23 cellular contexts compared by ENCODE assay signal in the genomic region with DNA sequence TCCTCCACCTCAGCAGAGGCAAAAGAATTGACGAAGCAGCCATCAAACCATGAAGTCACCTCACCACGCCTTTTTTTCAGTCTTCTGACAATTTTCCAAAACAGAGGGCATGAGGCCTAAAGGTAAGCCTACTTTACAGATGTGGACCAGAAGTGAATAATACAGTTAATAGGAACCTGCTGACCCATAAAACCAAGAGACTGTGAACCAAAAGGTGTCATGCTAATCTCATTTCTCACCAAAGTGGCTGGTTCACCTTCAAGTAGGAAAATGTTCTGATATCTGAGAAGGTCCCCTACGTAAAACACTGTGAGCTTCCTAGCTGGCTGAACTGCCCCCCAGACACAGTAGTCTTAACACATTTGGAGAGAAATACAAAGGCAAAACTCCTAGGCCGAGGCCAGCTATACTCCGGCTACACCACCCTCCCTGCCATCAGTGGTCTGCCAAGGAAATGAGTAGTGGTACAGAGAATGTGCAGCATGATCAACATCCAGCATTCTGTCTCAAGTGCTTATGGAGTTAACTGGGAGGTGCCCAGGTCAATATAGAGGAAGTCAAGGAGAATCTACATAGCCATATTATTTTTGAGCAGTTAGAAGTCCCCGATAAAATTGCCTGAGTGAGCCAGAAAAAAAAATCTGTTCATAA. TPM values are rescaled to one million over a fixed set of nuclear protein-coding genes. Genes with fewer than 3 reads are reported as not detected.
DNase-seq lines count a peak whose midpoint lies in the region; ATAC-seq and TF ChIP-seq lines count a peak whose summit lies in the region.
"Had no signal": no experiment of that assay in that cellular context is flagged by ENCODE, and none has a peak within 500 bp of the region (broad histone marks: within the 10 kb centered on the region; RNA-seq: fewer than 3 reads in every experiment).

No MANE protein-coding gene starts in this region.

- H3K4me2 ChIP-seq in smooth muscle cell: no peak overlapping the region

- H3K9me3 Mint-ChIP-seq in activated T-helper 1 cell treated with anti-CD3 and anti-CD28 coated beads, Interleukin-12 subunit alpha, Interleukin-12 subunit beta, Interleukin-2, Interleukin-4 antibody, amounts not matched to agents 30 ng/mL and 10 ng/mL and 1 ng/mL, durations not matched to agents 14 hours and 24 hours and 36 hours: peaks cover 1% of the 10 kb centered on the region
- H3K9me3 Mint-ChIP-seq: effector memory CD8-positive, alpha-beta T cell had no signal

- ATAC-seq in HG03175 (IDR thresholded peaks at IDR 0.05; ENCODE audit: unreplicated experiment): no peak
- ATAC-seq: effector memory CD8-positive, alpha-beta T cell; psoas muscle; WTC11 had no signal

- no peaks in the 10 kb centered on the region for H3F3A ChIP-seq in smooth muscle cell (ENCODE audit: low read depth)

- H3K4me1 ChIP-seq in smooth muscle cell (ENCODE audit: low read depth): no peaks in the 10 kb centered on the region
- H3K4me1 ChIP-seq: ascending aorta, esophagus muscularis mucosa, psoas muscle had no signal

- TF ChIP-seq CTCF in fibroblast of the aortic adventitia (IDR thresholded peaks at IDR 0.05; ENCODE audit: insufficient read depth, low read length): no peak
- TF ChIP-seq CTCF in smooth muscle cell (IDR thresholded peaks at IDR 0.05; ENCODE audit: borderline replicate concordance, insufficient read depth, poor library complexity, severe bottlenecking): no peak

- intact Hi-C loops in activated T-helper 1 cell treated with anti-CD3 and anti-CD28 coated beads, Interleukin-12 subunit alpha, Interleukin-12 subunit beta, Interleukin-2, Interleukin-4 antibody, amounts not matched to agents 30 ng/mL and 10 ng/mL and 1 ng/mL, durations not matched to agents 14 hours and 24 hours and 36 hours (cut with micrococcal nuclease): loop anchor here (5.0 kb wide), 2 partner anchors 305 to 385 kb away; no protein-coding TSS in a partner anchor

- no peaks in the 10 kb centered on the region for H4K20me1 ChIP-seq in smooth muscle cell (ENCODE audit: low read depth)

- H3K79me2 ChIP-seq in smooth muscle cell (ENCODE audit: low read depth): no peaks in the 10 kb centered on the region

- H3K27ac ChIP-seq in smooth muscle cell (ENCODE audit: low read depth): no peak overlapping the region
- H3K27ac ChIP-seq: ascending aorta, esophagus muscularis mucosa, neutrophil, psoas muscle, upper lobe of left lung had no signal

- H3K27me3 ChIP-seq in smooth muscle cell (ENCODE audit: low read depth): no peaks in the 10 kb centered on the region
- H3K27me3 ChIP-seq: ascending aorta, esophagus muscularis mucosa, neutrophil, upper lobe of left lung had no signal

- H3K27me3 Mint-ChIP-seq in activated T-helper 1 cell treated with anti-CD3 and anti-CD28 coated beads, Interleukin-12 subunit alpha, Interleukin-12 subunit beta, Interleukin-2, Interleukin-4 antibody, amounts not matched to agents 30 ng/mL and 10 ng/mL and 1 ng/mL, durations not matched to agents 14 hours and 24 hours and 36 hours (ENCODE audit: insufficient read depth): no peaks in the 10 kb centered on the region
- H3K27me3 Mint-ChIP-seq: activated naive CD8-positive, alpha-beta T cell; CD4-positive, alpha-beta memory T cell; effector memory CD8-positive, alpha-beta T cell; IgD-negative memory B cell had no signal

- H3K9me3 ChIP-seq in smooth muscle cell (replicated peaks; ENCODE audit: low read depth): no peaks in the 10 kb centered on the region
- H3K9me3 ChIP-seq: ascending aorta, esophagus muscularis mucosa, neutrophil, psoas muscle, upper lobe of left lung had no signal

- H3K4me1 Mint-ChIP-seq in activated T-helper 1 cell treated with anti-CD3 and anti-CD28 coated beads, Interleukin-12 subunit alpha, Interleukin-12 subunit beta, Interleukin-2, Interleukin-4 antibody, amounts not matched to agents 30 ng/mL and 10 ng/mL and 1 ng/mL, durations not matched to agents 14 hours and 24 hours and 36 hours (ENCODE audit: low read depth): peaks cover 20% of the 10 kb centered on the region

- H3K36me3 ChIP-seq in smooth muscle cell (ENCODE audit: low read depth): no peaks in the 10 kb centered on the region
- H3K36me3 ChIP-seq: ascending aorta, esophagus muscularis mucosa had no signal

- H3K9ac ChIP-seq in smooth muscle cell (ENCODE audit: low read depth): no peak overlapping the region

- WGBS in smooth muscle cell (ENCODE audit: low lambda C conversion rate): 73% methylated on average over 6 of the region's 6 CpGs

- peak overlapping the region; percentile 51 for H2AFZ ChIP-seq in smooth muscle cell (ENCODE audit: low read depth)

- H3K36me3 Mint-ChIP-seq in activated T-helper 1 cell treated with anti-CD3 and anti-CD28 coated beads, Interleukin-12 subunit alpha, Interleukin-12 subunit beta, Interleukin-2, Interleukin-4 antibody, amounts not matched to agents 30 ng/mL and 10 ng/mL and 1 ng/mL, durations not matched to agents 14 hours and 24 hours and 36 hours (ENCODE audit: low read depth): peaks cover 41% of the 10 kb centered on the region

- H3K4me3 ChIP-seq in fibroblast of the aortic adventitia (ENCODE audit: low read depth, low read length) (no peak overlapping the region), smooth muscle cell (no peak overlapping the region)
- H3K4me3 ChIP-seq: ascending aorta, esophagus muscularis mucosa, lung, psoas muscle, upper lobe of left lung had no signal

- peak; percentile 17 for DNase-seq in HCEC 1CT
- DNase-seq in astrocyte of the hippocampus (ENCODE audit: low read depth, low spot score): peak; percentile 63
- DNase-seq in fibroblast of the aortic adventitia (ENCODE audit: low read depth): peak; percentile 16
- DNase-seq in smooth muscle cell (lab: John Stamatoyannopoulos, UW; ENCODE audit: unreplicated experiment): no peak
- DNase-seq in NCI-H1417 treated with DMSO at 0.1 percent for 48 hours (lab: John Stamatoyannopoulos, UW): no peak
- DNase-seq in activated naive CD4-positive, alpha-beta T cell (lab: John Stamatoyannopoulos, UW): no peak
- DNase-seq in activated T-helper 1 cell treated with anti-CD3 and anti-CD28 coated beads, Interleukin-12 subunit alpha, Interleukin-12 subunit beta, Interleukin-2, Interleukin-4 antibody, amounts not matched to agents 30 ng/mL and 10 ng/mL and 1 ng/mL, durations not matched to agents 14 hours and 24 hours and 36 hours (ENCODE audit: low spot score): no peak
- DNase-seq: CD4-positive, alpha-beta memory T cell; effector memory CD8-positive, alpha-beta T cell; NCI-H1417; OCI-M1; psoas muscle; substantia nigra; T1000; upper lobe of left lung had no signal

- H3K4me3 Mint-ChIP-seq in activated T-helper 1 cell treated with anti-CD3 and anti-CD28 coated beads, Interleukin-12 subunit alpha, Interleukin-12 subunit beta, Interleukin-2, Interleukin-4 antibody, amounts not matched to agents 30 ng/mL and 10 ng/mL and 1 ng/mL, durations not matched to agents 14 hours and 24 hours and 36 hours: no peak overlapping the region
- H3K4me3 Mint-ChIP-seq: activated naive CD8-positive, alpha-beta T cell; CD4-positive, alpha-beta memory T cell; effector memory CD8-positive, alpha-beta T cell; IgD-negative memory B cell; WTC11 had no signal

- no peak overlapping the region for H3K27ac Mint-ChIP-seq in activated T-helper 1 cell treated with anti-CD3 and anti-CD28 coated beads, Interleukin-12 subunit alpha, Interleukin-12 subunit beta, Interleukin-2, Interleukin-4 antibody, amounts not matched to agents 30 ng/mL and 10 ng/mL and 1 ng/mL, durations not matched to agents 14 hours and 24 hours and 36 hours
- H3K27ac Mint-ChIP-seq: activated naive CD8-positive, alpha-beta T cell; IgD-negative memory B cell; WTC11 had no signal

RNA-seq across cellular contexts. Expression of gene F2RL2, which starts 19.3 kb away (rescaled TPM):
- total RNA-seq in fibroblast of the aortic adventitia (ENCODE audit: low replicate concordance) (9.8 and 18.6 TPM in 2 replicates), smooth muscle cell (0.31 and 1.4 TPM in 2 replicates)
- 0.45 TPM in 1 of 2 replicates, not detected in the other for polyA plus RNA-seq in smooth muscle cell
- not detected in 2 replicates for total RNA-seq in activated T-helper 1 cell treated with anti-CD3 and anti-CD28 coated beads, Interleukin-12 subunit alpha, Interleukin-12 subunit beta, Interleukin-2, Interleukin-4 antibody, amounts not matched to agents 30 ng/mL and 10 ng/mL and 1 ng/mL, durations not matched to agents 14 hours and 24 hours and 36 hours
- total RNA-seq: ascending aorta; CD4-positive, alpha-beta memory T cell; psoas muscle; WTC11 had no signal
- polyA plus RNA-seq: psoas muscle had no signal

Comparison
In these comparisons a context has a peak if more than half of its experiments do, and no peak if none do; other contexts are left out.
1. DNase-seq: peak in HCEC 1CT (single experiment), astrocyte of the hippocampus (single experiment) and fibroblast of the aortic adventitia (single experiment); none in smooth muscle cell (single experiment), NCI-H1417 treated with DMSO at 0.1 percent for 48 hours (single experiment), activated naive CD4-positive, alpha-beta T cell (0 of 4) and activated T-helper 1 cell treated with anti-CD3 and anti-CD28 coated beads, Interleukin-12 subunit alpha, Interleukin-12 subunit beta, Interleukin-2, Interleukin-4 antibody, amounts not matched to agents 30 ng/mL and 10 ng/mL and 1 ng/mL, durations not matched to agents 14 hours and 24 hours and 36 hours (single experiment).